1 cellular context compared by ENCODE assay signal in the genomic region with DNA sequence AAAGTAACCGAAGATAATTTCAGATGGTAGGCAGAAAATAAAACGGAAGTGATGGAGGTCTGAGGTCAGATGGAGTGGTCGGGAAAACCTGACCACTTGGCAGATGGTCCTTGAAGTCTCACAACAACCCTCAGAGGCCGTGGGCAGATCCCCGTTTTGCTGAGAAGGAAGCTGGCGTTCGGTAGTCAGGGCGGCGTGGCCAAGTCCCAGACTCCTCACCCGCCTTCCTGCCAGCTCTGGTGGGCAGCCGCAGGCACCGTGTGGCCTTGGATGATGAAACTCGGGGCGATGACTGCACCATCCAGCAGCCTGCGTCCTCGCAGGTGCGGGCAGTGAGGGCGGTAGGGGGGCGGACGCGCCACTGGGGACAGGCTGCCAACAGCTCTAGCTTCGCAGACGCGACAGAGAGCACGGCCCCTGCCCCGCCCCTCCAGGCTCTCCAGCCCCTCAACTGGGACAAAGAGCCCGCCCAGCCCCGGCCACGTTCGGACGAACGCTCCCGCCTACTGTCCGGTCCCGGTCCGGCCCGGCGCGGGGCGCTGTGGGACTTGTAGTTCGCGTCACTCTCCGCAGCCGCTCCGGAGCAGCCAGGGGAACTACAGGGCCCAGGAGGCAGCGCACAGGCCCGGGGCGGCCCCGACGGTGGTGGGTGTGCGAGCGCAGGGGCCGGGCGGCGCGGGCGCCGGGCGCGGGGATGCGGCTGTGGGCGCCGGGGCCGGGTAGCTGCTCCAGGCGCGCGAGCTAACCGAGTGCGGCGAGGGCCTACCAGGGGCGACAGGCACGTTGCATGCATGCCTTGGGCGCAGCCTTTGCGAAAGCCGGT.
A peak's percentile ranks its signal among the peaks of the same experiment; 100 is the strongest.
TF ChIP-seq lines count a peak whose summit lies in the region.

A gene with protein sequence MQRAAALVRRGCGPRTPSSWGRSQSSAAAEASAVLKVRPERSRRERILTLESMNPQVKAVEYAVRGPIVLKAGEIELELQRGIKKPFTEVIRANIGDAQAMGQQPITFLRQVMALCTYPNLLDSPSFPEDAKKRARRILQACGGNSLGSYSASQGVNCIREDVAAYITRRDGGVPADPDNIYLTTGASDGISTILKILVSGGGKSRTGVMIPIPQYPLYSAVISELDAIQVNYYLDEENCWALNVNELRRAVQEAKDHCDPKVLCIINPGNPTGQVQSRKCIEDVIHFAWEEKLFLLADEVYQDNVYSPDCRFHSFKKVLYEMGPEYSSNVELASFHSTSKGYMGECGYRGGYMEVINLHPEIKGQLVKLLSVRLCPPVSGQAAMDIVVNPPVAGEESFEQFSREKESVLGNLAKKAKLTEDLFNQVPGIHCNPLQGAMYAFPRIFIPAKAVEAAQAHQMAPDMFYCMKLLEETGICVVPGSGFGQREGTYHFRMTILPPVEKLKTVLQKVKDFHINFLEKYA (plus strand): TSS at position 673 of the 823 bp plus-strand sequence. CDS start 354 bp downstream, outside the sequence.

TF ChIP-seq in HEK293, 187 proteins besides CTCF, POLR2A, EP300 and RAD21 (continued from another document and continues in another):
- TF ChIP-seq ZNF354C (tag by site-specific recombination; IDR thresholded peaks at IDR 0.05; ENCODE audit: borderline replicate concordance, low read depth) (no peak), ZBTB7A (tag by site-specific recombination; IDR thresholded peaks at IDR 0.05; ENCODE audit: low read depth) (no peak), ZNF785 (tag by site-specific recombination; IDR thresholded peaks at IDR 0.05) (no peak), ZNF558 (tag by site-specific recombination; IDR thresholded peaks at IDR 0.05) (no peak), SP7 (tag by site-specific recombination; IDR thresholded peaks at IDR 0.05) (peak; percentile 86), REPIN1 (tag by site-specific recombination; IDR thresholded peaks at IDR 0.05; ENCODE audit: low read depth) (no peak), ZNF132 (tag by site-specific recombination; IDR thresholded peaks at IDR 0.05; ENCODE audit: borderline replicate concordance) (no peak), ZNF501 (tag by site-specific recombination; IDR thresholded peaks at IDR 0.05) (no peak), ZNF114 (tag by site-specific recombination; IDR thresholded peaks at IDR 0.05) (no peak), SCRT2 (tag by site-specific recombination; IDR thresholded peaks at IDR 0.05) (no peak), ZNF16 (tag by site-specific recombination; IDR thresholded peaks at IDR 0.05; ENCODE audit: low read depth) (no peak), ZNF624 (tag by site-specific recombination; IDR thresholded peaks at IDR 0.05) (no peak), ZSCAN16 (tag by site-specific recombination; IDR thresholded peaks at IDR 0.05) (no peak), ZNF211 (tag by site-specific recombination; IDR thresholded peaks at IDR 0.05; ENCODE audit: low read depth) (no peak), ZNF239 (tag by site-specific recombination; IDR thresholded peaks at IDR 0.05) (no peak), ZNF571 (tag by site-specific recombination; IDR thresholded peaks at IDR 0.05) (no peak), ZNF596 (tag by site-specific recombination; IDR thresholded peaks at IDR 0.05) (no peak), BCL11B (tag by site-specific recombination; IDR thresholded peaks at IDR 0.05; ENCODE audit: low read depth) (0 out of 2 replicates have a peak, but pooled peaks have one; percentile 53), TRIM28 (IDR thresholded peaks at IDR 0.05; ENCODE audit: borderline replicate concordance, low read length) (no peak), ZNF600 (tag by site-specific recombination; IDR thresholded peaks at IDR 0.05) (peak; percentile 75), EGR2 (tag by site-specific recombination; IDR thresholded peaks at IDR 0.05; ENCODE audit: low read depth) (peak; percentile 94), ZNF2 (tag by site-specific recombination; IDR thresholded peaks at IDR 0.05) (0 out of 2 replicates have a peak, but pooled peaks have one; percentile 34), ZBTB20 (tag by site-specific recombination; IDR thresholded peaks at IDR 0.05) (peak; percentile 92), ZNF654 (tag by site-specific recombination; IDR thresholded peaks at IDR 0.05; ENCODE audit: low read depth) (no peak), ZNF830 (tag by site-specific recombination; IDR thresholded peaks at IDR 0.05; ENCODE audit: low read depth) (no peak), ZNF324 (tag by site-specific recombination; IDR thresholded peaks at IDR 0.05) (peak; percentile 83; the same call in 1 of the 2 replicates), ZNF140 (tag by site-specific recombination; IDR thresholded peaks at IDR 0.05) (no peak), WT1 (tag by site-specific recombination; IDR thresholded peaks at IDR 0.05) (no peak), ZNF626 (tag by site-specific recombination; IDR thresholded peaks at IDR 0.05) (no peak), ZNF76 (tag by site-specific recombination; IDR thresholded peaks at IDR 0.05; ENCODE audit: borderline replicate concordance, low read depth) (peak; percentile 94), ZNF292 (tag by site-specific recombination; IDR thresholded peaks at IDR 0.05; ENCODE audit: borderline replicate concordance, low read depth) (no peak), ZNF341 (tag by site-specific recombination; IDR thresholded peaks at IDR 0.05; ENCODE audit: low read depth) (peak; percentile 72)
- TF ChIP-seq, protein P1, sequence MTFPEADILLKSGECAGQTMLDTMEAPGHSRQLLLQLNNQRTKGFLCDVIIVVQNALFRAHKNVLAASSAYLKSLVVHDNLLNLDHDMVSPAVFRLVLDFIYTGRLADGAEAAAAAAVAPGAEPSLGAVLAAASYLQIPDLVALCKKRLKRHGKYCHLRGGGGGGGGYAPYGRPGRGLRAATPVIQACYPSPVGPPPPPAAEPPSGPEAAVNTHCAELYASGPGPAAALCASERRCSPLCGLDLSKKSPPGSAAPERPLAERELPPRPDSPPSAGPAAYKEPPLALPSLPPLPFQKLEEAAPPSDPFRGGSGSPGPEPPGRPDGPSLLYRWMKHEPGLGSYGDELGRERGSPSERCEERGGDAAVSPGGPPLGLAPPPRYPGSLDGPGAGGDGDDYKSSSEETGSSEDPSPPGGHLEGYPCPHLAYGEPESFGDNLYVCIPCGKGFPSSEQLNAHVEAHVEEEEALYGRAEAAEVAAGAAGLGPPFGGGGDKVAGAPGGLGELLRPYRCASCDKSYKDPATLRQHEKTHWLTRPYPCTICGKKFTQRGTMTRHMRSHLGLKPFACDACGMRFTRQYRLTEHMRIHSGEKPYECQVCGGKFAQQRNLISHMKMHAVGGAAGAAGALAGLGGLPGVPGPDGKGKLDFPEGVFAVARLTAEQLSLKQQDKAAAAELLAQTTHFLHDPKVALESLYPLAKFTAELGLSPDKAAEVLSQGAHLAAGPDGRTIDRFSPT (tag by site-specific recombination; IDR thresholded peaks at IDR 0.05), result no peak; the same call in 1 of the 2 replicates
- TF ChIP-seq, protein P2, sequence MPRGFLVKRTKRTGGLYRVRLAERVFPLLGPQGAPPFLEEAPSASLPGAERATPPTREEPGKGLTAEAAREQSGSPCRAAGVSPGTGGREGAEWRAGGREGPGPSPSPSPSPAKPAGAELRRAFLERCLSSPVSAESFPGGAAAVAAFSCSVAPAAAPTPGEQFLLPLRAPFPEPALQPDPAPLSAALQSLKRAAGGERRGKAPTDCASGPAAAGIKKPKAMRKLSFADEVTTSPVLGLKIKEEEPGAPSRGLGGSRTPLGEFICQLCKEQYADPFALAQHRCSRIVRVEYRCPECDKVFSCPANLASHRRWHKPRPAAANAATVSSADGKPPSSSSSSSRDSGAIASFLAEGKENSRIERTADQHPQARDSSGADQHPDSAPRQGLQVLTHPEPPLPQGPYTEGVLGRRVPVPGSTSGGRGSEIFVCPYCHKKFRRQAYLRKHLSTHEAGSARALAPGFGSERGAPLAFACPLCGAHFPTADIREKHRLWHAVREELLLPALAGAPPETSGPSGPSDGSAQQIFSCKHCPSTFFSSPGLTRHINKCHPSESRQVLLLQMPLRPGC (tag by site-specific recombination; IDR thresholded peaks at IDR 0.05), result no peak
- TF ChIP-seq, protein P3, sequence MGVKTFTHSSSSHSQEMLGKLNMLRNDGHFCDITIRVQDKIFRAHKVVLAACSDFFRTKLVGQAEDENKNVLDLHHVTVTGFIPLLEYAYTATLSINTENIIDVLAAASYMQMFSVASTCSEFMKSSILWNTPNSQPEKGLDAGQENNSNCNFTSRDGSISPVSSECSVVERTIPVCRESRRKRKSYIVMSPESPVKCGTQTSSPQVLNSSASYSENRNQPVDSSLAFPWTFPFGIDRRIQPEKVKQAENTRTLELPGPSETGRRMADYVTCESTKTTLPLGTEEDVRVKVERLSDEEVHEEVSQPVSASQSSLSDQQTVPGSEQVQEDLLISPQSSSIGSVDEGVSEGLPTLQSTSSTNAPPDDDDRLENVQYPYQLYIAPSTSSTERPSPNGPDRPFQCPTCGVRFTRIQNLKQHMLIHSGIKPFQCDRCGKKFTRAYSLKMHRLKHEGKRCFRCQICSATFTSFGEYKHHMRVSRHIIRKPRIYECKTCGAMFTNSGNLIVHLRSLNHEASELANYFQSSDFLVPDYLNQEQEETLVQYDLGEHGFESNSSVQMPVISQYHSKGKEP (tag by site-specific recombination; IDR thresholded peaks at IDR 0.05), result 0 out of 2 replicates have a peak, but pooled peaks have one; percentile 5
- TF ChIP-seq, protein P4, sequence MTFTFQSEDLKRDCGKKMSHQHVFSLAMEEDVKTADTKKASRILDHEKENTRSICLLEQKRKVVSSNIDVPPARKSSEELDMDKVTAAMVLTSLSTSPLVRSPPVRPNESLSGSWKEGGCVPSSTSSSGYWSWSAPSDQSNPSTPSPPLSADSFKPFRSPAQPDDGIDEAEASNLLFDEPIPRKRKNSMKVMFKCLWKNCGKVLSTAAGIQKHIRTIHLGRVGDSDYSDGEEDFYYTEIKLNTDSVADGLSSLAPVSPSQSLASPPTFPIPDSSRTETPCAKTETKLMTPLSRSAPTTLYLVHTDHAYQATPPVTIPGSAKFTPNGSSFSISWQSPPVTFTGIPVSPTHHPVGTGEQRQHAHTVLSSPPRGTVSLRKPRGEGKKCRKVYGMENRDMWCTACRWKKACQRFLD (tag by site-specific recombination; IDR thresholded peaks at IDR 0.05), result no peak
- TF ChIP-seq, protein P5, sequence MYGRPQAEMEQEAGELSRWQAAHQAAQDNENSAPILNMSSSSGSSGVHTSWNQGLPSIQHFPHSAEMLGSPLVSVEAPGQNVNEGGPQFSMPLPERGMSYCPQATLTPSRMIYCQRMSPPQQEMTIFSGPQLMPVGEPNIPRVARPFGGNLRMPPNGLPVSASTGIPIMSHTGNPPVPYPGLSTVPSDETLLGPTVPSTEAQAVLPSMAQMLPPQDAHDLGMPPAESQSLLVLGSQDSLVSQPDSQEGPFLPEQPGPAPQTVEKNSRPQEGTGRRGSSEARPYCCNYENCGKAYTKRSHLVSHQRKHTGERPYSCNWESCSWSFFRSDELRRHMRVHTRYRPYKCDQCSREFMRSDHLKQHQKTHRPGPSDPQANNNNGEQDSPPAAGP (tag by site-specific recombination; IDR thresholded peaks at IDR 0.05), result no peak
- TF ChIP-seq, protein P6, sequence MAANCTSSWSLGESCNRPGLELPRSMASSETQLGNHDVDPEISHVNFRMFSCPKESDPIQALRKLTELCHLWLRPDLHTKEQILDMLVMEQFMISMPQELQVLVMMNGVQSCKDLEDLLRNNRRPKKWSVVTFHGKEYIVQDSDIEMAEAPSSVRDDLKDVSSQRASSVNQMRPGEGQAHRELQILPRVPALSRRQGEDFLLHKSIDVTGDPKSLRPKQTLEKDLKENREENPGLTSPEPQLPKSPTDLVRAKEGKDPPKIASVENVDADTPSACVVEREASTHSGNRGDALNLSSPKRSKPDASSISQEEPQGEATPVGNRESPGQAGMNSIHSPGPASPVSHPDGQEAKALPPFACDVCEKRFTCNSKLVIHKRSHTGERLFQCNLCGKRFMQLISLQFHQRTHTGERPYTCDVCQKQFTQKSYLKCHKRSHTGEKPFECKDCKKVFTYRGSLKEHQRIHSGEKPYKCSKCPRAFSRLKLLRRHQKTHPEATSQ (tag by site-specific recombination; IDR thresholded peaks at IDR 0.05), result no peak
- TF ChIP-seq, protein P7, sequence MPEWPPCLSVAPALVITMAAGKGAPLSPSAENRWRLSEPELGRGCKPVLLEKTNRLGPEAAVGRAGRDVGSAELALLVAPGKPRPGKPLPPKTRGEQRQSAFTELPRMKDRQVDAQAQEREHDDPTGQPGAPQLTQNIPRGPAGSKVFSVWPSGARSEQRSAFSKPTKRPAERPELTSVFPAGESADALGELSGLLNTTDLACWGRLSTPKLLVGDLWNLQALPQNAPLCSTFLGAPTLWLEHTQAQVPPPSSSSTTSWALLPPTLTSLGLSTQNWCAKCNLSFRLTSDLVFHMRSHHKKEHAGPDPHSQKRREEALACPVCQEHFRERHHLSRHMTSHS (tag by site-specific recombination; IDR thresholded peaks at IDR 0.05), result no peak
- TF ChIP-seq, protein P8, sequence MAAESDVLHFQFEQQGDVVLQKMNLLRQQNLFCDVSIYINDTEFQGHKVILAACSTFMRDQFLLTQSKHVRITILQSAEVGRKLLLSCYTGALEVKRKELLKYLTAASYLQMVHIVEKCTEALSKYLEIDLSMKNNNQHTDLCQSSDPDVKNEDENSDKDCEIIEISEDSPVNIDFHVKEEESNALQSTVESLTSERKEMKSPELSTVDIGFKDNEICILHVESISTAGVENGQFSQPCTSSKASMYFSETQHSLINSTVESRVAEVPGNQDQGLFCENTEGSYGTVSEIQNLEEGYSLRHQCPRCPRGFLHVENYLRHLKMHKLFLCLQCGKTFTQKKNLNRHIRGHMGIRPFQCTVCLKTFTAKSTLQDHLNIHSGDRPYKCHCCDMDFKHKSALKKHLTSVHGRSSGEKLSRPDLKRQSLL (tag by site-specific recombination; IDR thresholded peaks at IDR 0.05), result peak; percentile 92
- TF ChIP-seq, protein P9, sequence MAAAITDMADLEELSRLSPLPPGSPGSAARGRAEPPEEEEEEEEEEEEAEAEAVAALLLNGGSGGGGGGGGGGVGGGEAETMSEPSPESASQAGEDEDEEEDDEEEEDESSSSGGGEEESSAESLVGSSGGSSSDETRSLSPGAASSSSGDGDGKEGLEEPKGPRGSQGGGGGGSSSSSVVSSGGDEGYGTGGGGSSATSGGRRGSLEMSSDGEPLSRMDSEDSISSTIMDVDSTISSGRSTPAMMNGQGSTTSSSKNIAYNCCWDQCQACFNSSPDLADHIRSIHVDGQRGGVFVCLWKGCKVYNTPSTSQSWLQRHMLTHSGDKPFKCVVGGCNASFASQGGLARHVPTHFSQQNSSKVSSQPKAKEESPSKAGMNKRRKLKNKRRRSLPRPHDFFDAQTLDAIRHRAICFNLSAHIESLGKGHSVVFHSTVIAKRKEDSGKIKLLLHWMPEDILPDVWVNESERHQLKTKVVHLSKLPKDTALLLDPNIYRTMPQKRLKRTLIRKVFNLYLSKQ (tag by site-specific recombination; IDR thresholded peaks at IDR 0.05; ENCODE audit: borderline replicate concordance), result no peak
- TF ChIP-seq, protein P10, sequence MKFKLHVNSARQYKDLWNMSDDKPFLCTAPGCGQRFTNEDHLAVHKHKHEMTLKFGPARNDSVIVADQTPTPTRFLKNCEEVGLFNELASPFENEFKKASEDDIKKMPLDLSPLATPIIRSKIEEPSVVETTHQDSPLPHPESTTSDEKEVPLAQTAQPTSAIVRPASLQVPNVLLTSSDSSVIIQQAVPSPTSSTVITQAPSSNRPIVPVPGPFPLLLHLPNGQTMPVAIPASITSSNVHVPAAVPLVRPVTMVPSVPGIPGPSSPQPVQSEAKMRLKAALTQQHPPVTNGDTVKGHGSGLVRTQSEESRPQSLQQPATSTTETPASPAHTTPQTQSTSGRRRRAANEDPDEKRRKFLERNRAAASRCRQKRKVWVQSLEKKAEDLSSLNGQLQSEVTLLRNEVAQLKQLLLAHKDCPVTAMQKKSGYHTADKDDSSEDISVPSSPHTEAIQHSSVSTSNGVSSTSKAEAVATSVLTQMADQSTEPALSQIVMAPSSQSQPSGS (tag by site-specific recombination; IDR thresholded peaks at IDR 0.05; ENCODE audit: low read depth), result 0 out of 2 replicates have a peak, but pooled peaks have one; percentile 17
